Comparison of ENCODE assay signal across 1 cellular context in the genomic region with DNA sequence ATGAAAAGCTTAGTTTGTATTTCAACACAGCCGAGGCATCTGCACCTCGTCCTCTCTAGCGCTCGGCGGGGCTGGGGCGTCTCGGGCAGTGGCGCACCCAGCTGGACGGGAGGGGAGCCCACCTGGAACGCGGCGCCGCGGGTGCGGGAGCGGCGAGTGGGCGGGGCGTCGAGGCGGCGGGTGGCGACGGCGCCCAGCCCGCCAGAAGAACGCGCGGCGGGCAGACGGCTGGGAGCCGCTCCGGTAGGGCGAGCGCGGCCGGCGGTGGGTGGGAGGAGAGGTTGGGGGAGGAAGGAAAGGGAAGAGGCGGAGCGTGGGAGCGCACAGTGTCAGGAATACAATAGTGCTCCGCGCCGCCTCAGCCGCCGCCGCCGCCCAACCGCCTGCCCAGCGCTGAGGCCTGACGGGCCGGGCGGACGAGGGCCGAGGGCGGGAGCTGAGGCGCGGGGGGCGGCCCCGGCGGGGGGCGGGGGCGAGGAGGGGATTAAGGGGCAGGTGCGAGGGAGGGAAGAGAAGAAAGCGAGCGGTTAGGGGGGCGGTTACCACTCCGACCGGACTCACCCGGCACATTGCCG.
A peak's percentile ranks its signal among the peaks of the same experiment; 100 is the strongest.
TF ChIP-seq lines count a peak whose summit lies in the region.

TSS of gene JADE3 (plus strand) at position 324 of the 575 bp plus-strand sequence. CDS start 72,474 bp downstream, outside the sequence.

TF ChIP-seq in HepG2, 621 proteins besides CTCF, POLR2A, EP300 and RAD21 (continued from another document and continues in another):
- TF ChIP-seq, protein P1, sequence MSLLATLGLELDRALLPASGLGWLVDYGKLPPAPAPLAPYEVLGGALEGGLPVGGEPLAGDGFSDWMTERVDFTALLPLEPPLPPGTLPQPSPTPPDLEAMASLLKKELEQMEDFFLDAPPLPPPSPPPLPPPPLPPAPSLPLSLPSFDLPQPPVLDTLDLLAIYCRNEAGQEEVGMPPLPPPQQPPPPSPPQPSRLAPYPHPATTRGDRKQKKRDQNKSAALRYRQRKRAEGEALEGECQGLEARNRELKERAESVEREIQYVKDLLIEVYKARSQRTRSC (CRISPR knock-in tag; IDR thresholded peaks at IDR 0.05; ENCODE audit: low read depth) = no peak
- TF ChIP-seq HNRNPK (IDR thresholded peaks at IDR 0.05; ENCODE audit: low read depth, low read length, poor library complexity, severe bottlenecking) (peak; percentile 41), MYNN (CRISPR knock-in tag; IDR thresholded peaks at IDR 0.05; ENCODE audit: low read depth) (no peak), TAF15 (IDR thresholded peaks at IDR 0.05; ENCODE audit: low read depth, low read length, poor library complexity, severe bottlenecking) (no peak), ZNF646 (CRISPR knock-in tag; IDR thresholded peaks at IDR 0.05) (no peak), IRF2 (CRISPR knock-in tag; IDR thresholded peaks at IDR 0.05) (no peak), TEF (CRISPR knock-in tag; IDR thresholded peaks at IDR 0.05) (no peak), ZNF282 (IDR thresholded peaks at IDR 0.05; ENCODE audit: partially characterized antibody) (no peak), SNAPC2 (CRISPR knock-in tag; IDR thresholded peaks at IDR 0.05) (no peak), POLR2G (IDR thresholded peaks at IDR 0.05; ENCODE audit: low read depth, low read length) (no peak), ZBTB40 (IDR thresholded peaks at IDR 0.05) (no peak), ZBTB40 (CRISPR knock-in tag; IDR thresholded peaks at IDR 0.05) (no peak), PLRG1 (conservative IDR thresholded peaks at IDR 0.05) (no peak), GABPB1 (CRISPR knock-in tag; IDR thresholded peaks at IDR 0.05) (0 out of 2 replicates have a peak, but pooled peaks have one; percentile 26), ZNF3 (CRISPR knock-in tag; IDR thresholded peaks at IDR 0.05) (no peak), GATAD1 (CRISPR knock-in tag; IDR thresholded peaks at IDR 0.05) (no peak), MNT (IDR thresholded peaks at IDR 0.05) (no peak), WIZ (CRISPR knock-in tag; IDR thresholded peaks at IDR 0.05) (no peak), SALL1 (CRISPR knock-in tag; IDR thresholded peaks at IDR 0.05) (no peak; the same call in 1 of the 2 replicates), CENPBD1 (CRISPR knock-in tag; IDR thresholded peaks at IDR 0.05; ENCODE audit: borderline replicate concordance, low read depth) (no peak), ZNF160 (CRISPR knock-in tag; IDR thresholded peaks at IDR 0.05) (no peak), RCOR2 (CRISPR knock-in tag; IDR thresholded peaks at IDR 0.05) (no peak)
- TF ChIP-seq, protein P2, sequence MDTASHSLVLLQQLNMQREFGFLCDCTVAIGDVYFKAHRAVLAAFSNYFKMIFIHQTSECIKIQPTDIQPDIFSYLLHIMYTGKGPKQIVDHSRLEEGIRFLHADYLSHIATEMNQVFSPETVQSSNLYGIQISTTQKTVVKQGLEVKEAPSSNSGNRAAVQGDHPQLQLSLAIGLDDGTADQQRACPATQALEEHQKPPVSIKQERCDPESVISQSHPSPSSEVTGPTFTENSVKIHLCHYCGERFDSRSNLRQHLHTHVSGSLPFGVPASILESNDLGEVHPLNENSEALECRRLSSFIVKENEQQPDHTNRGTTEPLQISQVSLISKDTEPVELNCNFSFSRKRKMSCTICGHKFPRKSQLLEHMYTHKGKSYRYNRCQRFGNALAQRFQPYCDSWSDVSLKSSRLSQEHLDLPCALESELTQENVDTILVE (CRISPR knock-in tag; IDR thresholded peaks at IDR 0.05) = 0 out of 2 replicates have a peak, but pooled peaks have one; percentile 38
- TF ChIP-seq, protein P3, sequence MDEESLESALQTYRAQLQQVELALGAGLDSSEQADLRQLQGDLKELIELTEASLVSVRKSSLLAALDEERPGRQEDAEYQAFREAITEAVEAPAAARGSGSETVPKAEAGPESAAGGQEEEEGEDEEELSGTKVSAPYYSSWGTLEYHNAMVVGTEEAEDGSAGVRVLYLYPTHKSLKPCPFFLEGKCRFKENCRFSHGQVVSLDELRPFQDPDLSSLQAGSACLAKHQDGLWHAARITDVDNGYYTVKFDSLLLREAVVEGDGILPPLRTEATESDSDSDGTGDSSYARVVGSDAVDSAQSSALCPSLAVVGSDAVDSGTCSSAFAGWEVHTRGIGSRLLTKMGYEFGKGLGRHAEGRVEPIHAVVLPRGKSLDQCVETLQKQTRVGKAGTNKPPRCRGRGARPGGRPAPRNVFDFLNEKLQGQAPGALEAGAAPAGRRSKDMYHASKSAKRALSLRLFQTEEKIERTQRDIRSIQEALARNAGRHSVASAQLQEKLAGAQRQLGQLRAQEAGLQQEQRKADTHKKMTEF (CRISPR knock-in tag; IDR thresholded peaks at IDR 0.05) = no peak
- TF ChIP-seq, protein P4, sequence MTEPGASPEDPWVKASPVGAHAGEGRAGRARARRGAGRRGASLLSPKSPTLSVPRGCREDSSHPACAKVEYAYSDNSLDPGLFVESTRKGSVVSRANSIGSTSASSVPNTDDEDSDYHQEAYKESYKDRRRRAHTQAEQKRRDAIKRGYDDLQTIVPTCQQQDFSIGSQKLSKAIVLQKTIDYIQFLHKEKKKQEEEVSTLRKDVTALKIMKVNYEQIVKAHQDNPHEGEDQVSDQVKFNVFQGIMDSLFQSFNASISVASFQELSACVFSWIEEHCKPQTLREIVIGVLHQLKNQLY (CRISPR knock-in tag; IDR thresholded peaks at IDR 0.05) = no peak
